Comparison of ENCODE assay signal across 18 cellular contexts in the genomic region with DNA sequence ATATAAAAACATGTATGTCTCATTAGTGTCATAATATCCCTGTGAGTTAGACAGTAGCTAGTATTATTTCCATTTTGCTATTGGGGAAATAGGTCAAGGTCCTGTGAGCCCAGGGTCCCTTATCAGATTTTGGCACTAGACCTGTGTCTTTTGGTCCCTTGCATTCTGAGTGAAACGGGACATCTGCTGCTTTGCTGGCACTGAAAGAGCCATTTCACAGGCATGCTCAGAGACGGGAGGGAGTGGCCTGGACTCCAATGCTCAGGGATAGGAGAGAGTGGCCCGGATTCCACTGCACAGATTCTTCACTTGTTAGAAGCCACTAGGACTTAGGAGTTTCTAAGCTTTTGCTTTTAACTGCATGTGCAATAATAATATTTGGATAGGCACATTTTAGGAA.
DNase-seq lines count a peak whose midpoint lies in the region; ATAC-seq, FAIRE-seq and TF ChIP-seq lines count a peak whose summit lies in the region.
"Had no signal": no experiment of that assay in that cellular context is flagged by ENCODE, and none has a peak within 500 bp of the region (broad histone marks: within the 10 kb centered on the region; RNA-seq: fewer than 3 reads in every experiment).

No MANE protein-coding gene starts in this region.

- peaks cover 23% of the 10 kb centered on the region for H3K36me3 Mint-ChIP-seq in activated naive CD8-positive, alpha-beta T cell
- peaks cover 40% of the 10 kb centered on the region for H3K36me3 Mint-ChIP-seq in activated naive CD8-positive, alpha-beta T cell treated with anti-CD3 and anti-CD28 coated beads for 36 hours
- H3K36me3 Mint-ChIP-seq in activated naive CD8-positive, alpha-beta T cell treated with anti-CD3 and anti-CD28 coated beads, Interleukin-2, amount 50 U/mL, for 24 hours (ENCODE audit: low read depth), result peaks cover 20% of the 10 kb centered on the region
- H3K36me3 Mint-ChIP-seq in T-helper 17 cell (ENCODE audit: low read depth), result peaks cover 11% of the 10 kb centered on the region

- no peak for ATAC-seq in activated naive CD8-positive, alpha-beta T cell treated with anti-CD3 and anti-CD28 coated beads, Interleukin-2, amount 50 U/mL, for 24 hours
- peak; percentile 31; the same call in 1 of the 3 replicates for ATAC-seq in HepG2
- no peak for ATAC-seq in T-helper 17 cell
- no peak for ATAC-seq in HG02759 (IDR thresholded peaks at IDR 0.05; ENCODE audit: unreplicated experiment)
- no peak for ATAC-seq in GM19397 (IDR thresholded peaks at IDR 0.05; ENCODE audit: unreplicated experiment)

- no peak for TF ChIP-seq CTCF in HepG2 (CRISPR knock-in tag; IDR thresholded peaks at IDR 0.05)

- DNase-seq in activated naive CD8-positive, alpha-beta T cell treated with anti-CD3 and anti-CD28 coated beads for 36 hours, result no peak
- no peak for DNase-seq in activated naive CD8-positive, alpha-beta T cell treated with anti-CD3 and anti-CD28 coated beads, Interleukin-2, amount 50 U/mL, for 24 hours
- peak; percentile 3 for DNase-seq in HepG2 (ENCODE audit: low spot score)
- DNase-seq in substantia nigra (lab: John Stamatoyannopoulos, UW), result peak in 33 of 49 donors; percentile 1 to 71 (median 32)
- no peak for DNase-seq in T-helper 17 cell
- DNase-seq: Caco-2; GF-D8; Kasumi-1; NCI-H187 treated with DMSO at 0.1 percent for 48 hours; NCI-H748 treated with DMSO at 0.1 percent for 48 hours; stimulated activated CD4-positive, alpha-beta T cell treated with anti-CD3 and anti-CD28 coated beads, Interleukin-1b, Interleukin-23, amount 100 ng/mL, for 48 hours; T-helper 2 cell; transverse colon had no signal

- TF ChIP-seq EP300 in HepG2 (IDR thresholded peaks at IDR 0.05; ENCODE audit: low read depth in 2 of 2, low read length in 2 of 2), result no peak
- no peak for TF ChIP-seq EP300 in HepG2 (CRISPR knock-in tag; IDR thresholded peaks at IDR 0.05; ENCODE audit: borderline replicate concordance)

- POLR2A ChIA-PET in HepG2 (lab: Yijun Ruan, JAX), result no interaction called here

- H2AFZ ChIP-seq in HepG2 (ENCODE audit: low read length), result no peak overlapping the region

- peaks cover 0 to 8% of the 10 kb centered on the region in 2 experiments; a peak in 2 of 5 replicates for H3K27me3 ChIP-seq in HepG2 (ENCODE audit: control insufficient read depth in 1 of 2, insufficient read depth in 2 of 2, low read length in 2 of 2)
- H3K27me3 ChIP-seq: transverse colon had no signal

- H3K27ac ChIP-seq in HepG2 (ENCODE audit: extremely low read length, insufficient read depth, low read length) (no peak overlapping the region), substantia nigra (ENCODE audit: low read depth, low read length, poor library complexity, severe bottlenecking) (no peak overlapping the region)
- H3K27ac ChIP-seq: transverse colon had no signal

- H3K4me1 ChIP-seq in HepG2 (ENCODE audit: insufficient read depth, low read length), result 0 out of 2 replicates have a peak, but pooled peaks cover 6% of the 10 kb centered on the region
- H3K4me1 ChIP-seq: transverse colon had no signal

- no peak for TF ChIP-seq POLR2A in HepG2 (IDR thresholded peaks at IDR 0.05; ENCODE audit: insufficient read depth in 1 of 2, low read depth in 2 of 2, low read length in 2 of 2)

- intact Hi-C loops in HepG2 (cut with micrococcal nuclease; ENCODE audit: unreplicated experiment), result no loop called here

- no peaks in the 10 kb centered on the region for H4K20me1 ChIP-seq in HepG2 (ENCODE audit: insufficient read depth, low read length)

- no peak overlapping the region for H3K4me2 ChIP-seq in HepG2 (ENCODE audit: low read depth, low read length)

- in situ Hi-C loops in HepG2 (cut with HindIII; ENCODE audit: extremely low pct_ligation_motif_present, low pct_unique_long_range_greater_than_20kb), result no loop called here

- CTCF ChIA-PET in HepG2 (lab: Yijun Ruan, JAX; ENCODE audit: low intra/inter-chr PET ratio, low total read pairs), result no interaction called here

- H3K9ac ChIP-seq in HepG2 (ENCODE audit: insufficient read depth, low read depth, low read length), result no peak overlapping the region

- H3K27me3 Mint-ChIP-seq in activated naive CD8-positive, alpha-beta T cell, result no peaks in the 10 kb centered on the region
- no peaks in the 10 kb centered on the region for H3K27me3 Mint-ChIP-seq in activated naive CD8-positive, alpha-beta T cell treated with anti-CD3 and anti-CD28 coated beads for 36 hours
- H3K27me3 Mint-ChIP-seq in activated naive CD8-positive, alpha-beta T cell treated with anti-CD3 and anti-CD28 coated beads, Interleukin-2, amount 50 U/mL, for 24 hours, result no peaks in the 10 kb centered on the region
- H3K27me3 Mint-ChIP-seq in T-helper 17 cell, result no peaks in the 10 kb centered on the region
- H3K27me3 Mint-ChIP-seq: central memory CD8-positive, alpha-beta T cell had no signal

- no peak overlapping the region for H3K4me3 ChIP-seq in HepG2 (replicated peaks in 1 of 3; ENCODE audit: insufficient read depth in 1 of 3, low read depth in 2 of 3, low read length in 3 of 3)
- H3K4me3 ChIP-seq: transverse colon had no signal

- FAIRE-seq in HepG2 (lab: Jason Lieb, UNC), result no peak
- FAIRE-seq: islet of Langerhans had no signal

- 0% methylated on average over 2 of the region's 3 CpGs for WGBS in HepG2 (ENCODE audit: low lambda C conversion rate)

- no peak for TF ChIP-seq RAD21 in HepG2 (CRISPR knock-in tag; IDR thresholded peaks at IDR 0.05)

- H3K9me3 ChIP-seq in HepG2 (ENCODE audit: low read length) (no peaks in the 10 kb centered on the region), T-helper 17 cell (ENCODE audit: control insufficient read depth, low read length, poor library complexity, severe bottlenecking) (no peaks in the 10 kb centered on the region)
- H3K9me3 ChIP-seq: Caco-2, transverse colon had no signal

- no TSS peak for BruUV-seq in HepG2 (replicated peaks; lab: Mats Ljungman, UMichigan)

- no peaks in the 10 kb centered on the region for H3K9me3 Mint-ChIP-seq in activated naive CD8-positive, alpha-beta T cell (ENCODE audit: low read depth)
- no peaks in the 10 kb centered on the region for H3K9me3 Mint-ChIP-seq in activated naive CD8-positive, alpha-beta T cell treated with anti-CD3 and anti-CD28 coated beads for 36 hours
- no peaks in the 10 kb centered on the region for H3K9me3 Mint-ChIP-seq in activated naive CD8-positive, alpha-beta T cell treated with anti-CD3 and anti-CD28 coated beads, Interleukin-2, amount 50 U/mL, for 24 hours
- H3K9me3 Mint-ChIP-seq: central memory CD8-positive, alpha-beta T cell had no signal

- no peaks in the 10 kb centered on the region for H3K79me2 ChIP-seq in HepG2 (ENCODE audit: insufficient read depth, low read length)

- H3K4me1 Mint-ChIP-seq in activated naive CD8-positive, alpha-beta T cell (ENCODE audit: low read depth), result peaks cover 48% of the 10 kb centered on the region
- peaks cover 47% of the 10 kb centered on the region for H3K4me1 Mint-ChIP-seq in activated naive CD8-positive, alpha-beta T cell treated with anti-CD3 and anti-CD28 coated beads for 36 hours
- H3K4me1 Mint-ChIP-seq in activated naive CD8-positive, alpha-beta T cell treated with anti-CD3 and anti-CD28 coated beads, Interleukin-2, amount 50 U/mL, for 24 hours, result peaks cover 61% of the 10 kb centered on the region
- H3K4me1 Mint-ChIP-seq in T-helper 17 cell, result peaks cover 28% of the 10 kb centered on the region

- peak overlapping the region; percentile 100 for H3K27ac Mint-ChIP-seq in activated naive CD8-positive, alpha-beta T cell
- no peak overlapping the region for H3K27ac Mint-ChIP-seq in activated naive CD8-positive, alpha-beta T cell treated with anti-CD3 and anti-CD28 coated beads for 36 hours
- peak overlapping the region; percentile 17 for H3K27ac Mint-ChIP-seq in activated naive CD8-positive, alpha-beta T cell treated with anti-CD3 and anti-CD28 coated beads, Interleukin-2, amount 50 U/mL, for 24 hours
- H3K27ac Mint-ChIP-seq in T-helper 17 cell, result no peak overlapping the region

- no peaks in the 10 kb centered on the region for H3K36me3 ChIP-seq in HepG2 (replicated peaks in 1 of 2; ENCODE audit: control insufficient read depth in 1 of 2, insufficient read depth in 2 of 2, low read length in 2 of 2)
- H3K36me3 ChIP-seq: transverse colon had no signal

- H3K4me3 Mint-ChIP-seq in activated naive CD8-positive, alpha-beta T cell, result no peak overlapping the region
- H3K4me3 Mint-ChIP-seq in activated naive CD8-positive, alpha-beta T cell treated with anti-CD3 and anti-CD28 coated beads for 36 hours, result no peak overlapping the region
- H3K4me3 Mint-ChIP-seq in activated naive CD8-positive, alpha-beta T cell treated with anti-CD3 and anti-CD28 coated beads, Interleukin-2, amount 50 U/mL, for 24 hours, result no peak overlapping the region
- H3K4me3 Mint-ChIP-seq in T-helper 17 cell, result no peak overlapping the region
- H3K4me3 Mint-ChIP-seq: central memory CD8-positive, alpha-beta T cell had no signal

TF ChIP-seq in HepG2, 621 proteins besides CTCF, POLR2A, EP300 and RAD21 (continues in another document):
- TF ChIP-seq, protein P1, sequence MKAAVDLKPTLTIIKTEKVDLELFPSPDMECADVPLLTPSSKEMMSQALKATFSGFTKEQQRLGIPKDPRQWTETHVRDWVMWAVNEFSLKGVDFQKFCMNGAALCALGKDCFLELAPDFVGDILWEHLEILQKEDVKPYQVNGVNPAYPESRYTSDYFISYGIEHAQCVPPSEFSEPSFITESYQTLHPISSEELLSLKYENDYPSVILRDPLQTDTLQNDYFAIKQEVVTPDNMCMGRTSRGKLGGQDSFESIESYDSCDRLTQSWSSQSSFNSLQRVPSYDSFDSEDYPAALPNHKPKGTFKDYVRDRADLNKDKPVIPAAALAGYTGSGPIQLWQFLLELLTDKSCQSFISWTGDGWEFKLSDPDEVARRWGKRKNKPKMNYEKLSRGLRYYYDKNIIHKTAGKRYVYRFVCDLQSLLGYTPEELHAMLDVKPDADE (CRISPR knock-in tag; IDR thresholded peaks at IDR 0.05), result no peak
- TF ChIP-seq AHR (CRISPR knock-in tag; IDR thresholded peaks at IDR 0.05) (no peak), GTF3A (CRISPR knock-in tag; conservative IDR thresholded peaks at IDR 0.05) (no peak)

Comparison
In these comparisons a context has a peak if more than half of its experiments do, and no peak if none do; other contexts are left out.
1. H3K27ac Mint-ChIP-seq: peak in activated naive CD8-positive, alpha-beta T cell (single experiment) and activated naive CD8-positive, alpha-beta T cell treated with anti-CD3 and anti-CD28 coated beads, Interleukin-2, amount 50 U/mL, for 24 hours (single experiment); none in activated naive CD8-positive, alpha-beta T cell treated with anti-CD3 and anti-CD28 coated beads for 36 hours (single experiment) and T-helper 17 cell (single experiment).
2. DNase-seq: peak in HepG2 (single experiment) and substantia nigra (33 of 49); none in activated naive CD8-positive, alpha-beta T cell treated with anti-CD3 and anti-CD28 coated beads for 36 hours (single experiment), activated naive CD8-positive, alpha-beta T cell treated with anti-CD3 and anti-CD28 coated beads, Interleukin-2, amount 50 U/mL, for 24 hours (single experiment) and T-helper 17 cell (0 of 3).